ENCODE assay signal across 1 cellular context in the genomic region with DNA sequence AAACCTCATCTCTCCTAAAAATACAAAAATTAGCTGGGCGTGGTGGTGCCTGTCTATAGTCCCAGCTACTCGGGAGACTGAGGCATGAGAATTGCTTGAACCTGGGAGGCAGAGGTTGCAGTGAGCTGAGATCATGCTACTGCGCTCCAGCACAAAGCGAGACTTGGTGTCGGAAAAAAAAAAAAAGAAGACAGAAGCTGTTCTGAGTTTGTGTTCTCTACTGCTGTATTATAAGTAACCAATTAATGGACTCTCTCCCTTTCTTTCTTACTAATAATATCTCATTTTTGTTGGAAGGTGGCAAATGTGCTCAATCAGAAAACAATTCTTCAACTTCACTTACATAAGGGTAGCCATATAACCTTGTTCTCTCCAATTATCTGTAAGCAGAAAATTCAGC.
TF ChIP-seq lines count a peak whose summit lies in the region.

No MANE protein-coding gene starts in this region.

TF ChIP-seq in IMR-90, 13 proteins besides CTCF, POLR2A, EP300 and RAD21:
- TF ChIP-seq SMC3 (IDR thresholded peaks at IDR 0.05; ENCODE audit: low read depth, low read length): no peak
- TF ChIP-seq RFX5 (IDR thresholded peaks at IDR 0.05; ENCODE audit: low read depth, low read length): no peak
- no peak for TF ChIP-seq CEBPB (IDR thresholded peaks at IDR 0.05; ENCODE audit: low read depth, low read length)
- no peak for TF ChIP-seq FOS (IDR thresholded peaks at IDR 0.05; ENCODE audit: low read depth, low read length)
- no peak for TF ChIP-seq RCOR1 (IDR thresholded peaks at IDR 0.05; ENCODE audit: insufficient replicate concordance, low read length)
- TF ChIP-seq MXI1 (IDR thresholded peaks at IDR 0.05; ENCODE audit: borderline replicate concordance, low read depth, low read length): no peak
- TF ChIP-seq, protein P1, sequence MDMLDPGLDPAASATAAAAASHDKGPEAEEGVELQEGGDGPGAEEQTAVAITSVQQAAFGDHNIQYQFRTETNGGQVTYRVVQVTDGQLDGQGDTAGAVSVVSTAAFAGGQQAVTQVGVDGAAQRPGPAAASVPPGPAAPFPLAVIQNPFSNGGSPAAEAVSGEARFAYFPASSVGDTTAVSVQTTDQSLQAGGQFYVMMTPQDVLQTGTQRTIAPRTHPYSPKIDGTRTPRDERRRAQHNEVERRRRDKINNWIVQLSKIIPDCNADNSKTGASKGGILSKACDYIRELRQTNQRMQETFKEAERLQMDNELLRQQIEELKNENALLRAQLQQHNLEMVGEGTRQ (IDR thresholded peaks at IDR 0.05; ENCODE audit: low read depth, low read length): no peak
